ENCODE assay signal across 10 cellular contexts in genomic region chr1:61140778-61141177, GRCh38. TPM values are rescaled to one million over a fixed set of nuclear protein-coding genes. Genes with fewer than 3 reads are reported as not detected.
DNase-seq lines count a peak whose midpoint lies in the region; ATAC-seq and TF ChIP-seq lines count a peak whose summit lies in the region.
"Had no signal": no experiment of that assay in that cellular context is flagged by ENCODE, and none has a peak within 500 bp of the region (broad histone marks: within the 10 kb centered on the region; RNA-seq: fewer than 3 reads in every experiment).

No MANE protein-coding gene starts in this region.

- intact Hi-C loops in PC-3 (cut with micrococcal nuclease), result no loop called here

- no peaks in the 10 kb centered on the region for H3K36me3 ChIP-seq in PC-3 (ENCODE audit: low read depth, low read length)

- H3K79me2 ChIP-seq in PC-3 (ENCODE audit: low read length), result no peaks in the 10 kb centered on the region

- CTCF ChIA-PET in PC-3 (lab: Charles Lee), result interaction anchor here (0.7 kb wide), 2 partner anchors 90 to 1004 kb away, joined by 3 read pairs; no protein-coding TSS in a partner anchor

- no peak overlapping the region for H3K9ac ChIP-seq in PC-3 (ENCODE audit: low read length)

- peaks cover 58% of the 10 kb centered on the region for H3K4me1 ChIP-seq in PC-3 (ENCODE audit: insufficient read depth, low read length)

- no peak for TF ChIP-seq CTCF in PC-3 (conservative IDR thresholded peaks at IDR 0.05; ENCODE audit: low read depth, low read length)

- no peaks in the 10 kb centered on the region for H4K20me1 ChIP-seq in PC-3 (ENCODE audit: low read length)

- no peak for ATAC-seq in PC-3
- ATAC-seq in GM21576 (IDR thresholded peaks at IDR 0.05; ENCODE audit: unreplicated experiment), result no peak
- ATAC-seq in HG03095 (IDR thresholded peaks at IDR 0.05; ENCODE audit: unreplicated experiment), result no peak
- ATAC-seq: activated naive CD4-positive, alpha-beta T cell treated with anti-CD3 and anti-CD28 coated beads, Interleukin-2, amount 50 U/mL, for 72 hours; GM12878 had no signal

- H3K27ac ChIP-seq in PC-3 (ENCODE audit: low read length) (peak overlapping the region; percentile 82), skin epidermis (peak overlapping the region in 13 of 21 experiments; percentile 10 to 73 (median 58))

- H3K4me2 ChIP-seq in PC-3 (ENCODE audit: low read length), result peak overlapping the region; percentile 62

- H3K27me3 ChIP-seq in PC-3 (ENCODE audit: low read length), result no peaks in the 10 kb centered on the region

- H3K9me3 ChIP-seq in PC-3 (ENCODE audit: low read length), result no peaks in the 10 kb centered on the region

- H3F3A ChIP-seq in PC-3 (ENCODE audit: low read length, unreplicated experiment), result peaks cover 17% of the 10 kb centered on the region

- H3K9me2 ChIP-seq in PC-3 (replicated peaks; ENCODE audit: low read length), result no peaks in the 10 kb centered on the region

- in situ Hi-C loops in KBM-7 (cut with MboI; ENCODE audit: low pct_unique_long_range_greater_than_20kb, low sequenced_read_pairs), result no loop called here

- H3K4me3 ChIP-seq in PC-3 (ENCODE audit: low read length), result peak overlapping the region; percentile 2; the same call in 1 of the 2 replicates
- no peak overlapping the region for H3K4me3 ChIP-seq in skin epidermis
- H3K4me3 ChIP-seq: GM12878 had no signal

- POLR2A ChIA-PET in PC-3 (lab: Charles Lee; ENCODE audit: unreplicated experiment), result no interaction called here

- peak; percentile 15 for DNase-seq in KBM-7
- no peak for DNase-seq in PC-3
- peak; percentile 66 for DNase-seq in fibroblast of gingiva (ENCODE audit: low read depth)
- no peak for DNase-seq in stimulated activated CD4-positive, alpha-beta T cell treated with anti-CD3 and anti-CD28 coated beads, Interleukin-12 subunit alpha, Interleukin-12 subunit beta, amount 100 ng/mL, for 4 hours
- DNase-seq: NCI-H524 had no signal

- BruUV-seq in PC-3 (replicated peaks; lab: Mats Ljungman, UMichigan), result no TSS peak

- H2AFZ ChIP-seq in PC-3 (ENCODE audit: low read length), result no peak overlapping the region

RNA-seq across cellular contexts. Expression of gene NFIA, which starts 58.4 kb away (rescaled TPM):
- 5.2 and 12.7 TPM in 2 replicates for total RNA-seq in PC-3 (2014; rRNA removed)

Comparison
In these comparisons a context has a peak if more than half of its experiments do, and no peak if none do; other contexts are left out.
1. DNase-seq: peak in KBM-7 (single experiment) and fibroblast of gingiva (single experiment); none in PC-3 (single experiment) and stimulated activated CD4-positive, alpha-beta T cell treated with anti-CD3 and anti-CD28 coated beads, Interleukin-12 subunit alpha, Interleukin-12 subunit beta, amount 100 ng/mL, for 4 hours (single experiment).